ENCODE assay signal across 32 cellular contexts in genomic region chr22:45912910-45913309, GRCh38.
"Had no signal": no experiment of that assay in that cellular context is flagged by ENCODE, and none has a peak within 500 bp of the region (broad histone marks: within the 10 kb centered on the region; RNA-seq: fewer than 3 reads in every experiment).

No MANE protein-coding gene starts in this region.

- DNase-seq: activated CD4-positive, alpha-beta memory T cell treated with anti-CD3 and anti-CD28 coated beads, Interleukin-2, amount 10 ng/mL, durations not matched to agents 7 days and 5 days; activated CD4-positive, alpha-beta T cell treated with anti-CD3 and anti-CD28 coated beads for 1 hour; activated CD4-positive, alpha-beta T cell treated with anti-CD3 and anti-CD28 coated beads for 48 hours; activated CD4-positive, CD25-positive, alpha-beta regulatory T cell; activated CD8-positive, alpha-beta memory T cell treated with anti-CD3 and anti-CD28 coated beads for 24 hours; activated CD8-positive, alpha-beta memory T cell treated with anti-CD3 and anti-CD28 coated beads, Interleukin-2, amount 10 ng/mL, durations not matched to agents 7 days and 5 days; activated CD8-positive, alpha-beta memory T cell treated with anti-CD3 and anti-CD28 coated beads, Interleukin-2, amount 50 U/mL, for 48 hours; activated effector memory CD4-positive, alpha-beta T cell treated with Interleukin-2 at 50 U/mL for 16 hours; activated naive CD4-positive, alpha-beta T cell treated with anti-CD3 and anti-CD28 coated beads, Interleukin-2, amount 10 ng/mL, durations not matched to agents 7 days and 5 days; activated naive CD8-positive, alpha-beta T cell treated with anti-CD3 and anti-CD28 coated beads, Interleukin-2, amount 50 U/mL, for 24 hours; activated T-cell treated with anti-CD3 and anti-CD28 coated beads, Interleukin-2, amount 50 U/mL, for 48 hours; anterior cingulate cortex; central memory CD4-positive, alpha-beta T cell; MM.1S; NCI-H1436 treated with DMSO at 0.1 percent for 48 hours; NCI-H1694 treated with DMSO at 0.1 percent for 48 hours; NCI-H2029; NCI-H446; NCI-H510A treated with DMSO at 0.1 percent for 48 hours; NCI-H526 treated with DMSO at 0.1 percent for 48 hours; NCI-H82; NK-92 treated with Interleukin-12 subunit alpha and Interleukin-12 subunit beta, amount 100 ng/mL, for 24 hours; PC-3; Right ventricle myocardium superior; SW 1271; T-helper 1 cell; T1000; WERI-Rb-1 had no signal

- H3K36me3 Mint-ChIP-seq: activated CD8-positive, alpha-beta memory T cell treated with anti-CD3 and anti-CD28 coated beads, Interleukin-2, amount 10 ng/mL, durations not matched to agents 7 days and 5 days; activated naive CD4-positive, alpha-beta T cell treated with anti-CD3 and anti-CD28 coated beads, Interleukin-2, amount 10 ng/mL, durations not matched to agents 7 days and 5 days; brain had no signal

- ATAC-seq: activated CD8-positive, alpha-beta memory T cell treated with anti-CD3 and anti-CD28 coated beads, Interleukin-2, amount 10 ng/mL, durations not matched to agents 7 days and 5 days; activated naive CD8-positive, alpha-beta T cell treated with anti-CD3 and anti-CD28 coated beads, Interleukin-2, amount 50 U/mL, for 24 hours; PC-3 had no signal

- FAIRE-seq: colon, RCC 7860 had no signal

- H3K36me3 ChIP-seq: WERI-Rb-1 had no signal

- H3K4me3 Mint-ChIP-seq: activated CD4-positive, alpha-beta memory T cell treated with anti-CD3 and anti-CD28 coated beads, Interleukin-2, amount 10 ng/mL, durations not matched to agents 7 days and 5 days; activated CD8-positive, alpha-beta memory T cell treated with anti-CD3 and anti-CD28 coated beads, Interleukin-2, amount 10 ng/mL, durations not matched to agents 7 days and 5 days; activated naive CD4-positive, alpha-beta T cell treated with anti-CD3 and anti-CD28 coated beads, Interleukin-2, amount 10 ng/mL, durations not matched to agents 7 days and 5 days; activated naive CD8-positive, alpha-beta T cell; activated naive CD8-positive, alpha-beta T cell treated with anti-CD3 and anti-CD28 coated beads, Interleukin-2, amount 50 U/mL, for 24 hours; brain had no signal

- H3K4me1 Mint-ChIP-seq: activated CD4-positive, alpha-beta memory T cell treated with anti-CD3 and anti-CD28 coated beads, Interleukin-2, amount 10 ng/mL, durations not matched to agents 7 days and 5 days; activated CD8-positive, alpha-beta memory T cell treated with anti-CD3 and anti-CD28 coated beads, Interleukin-2, amount 10 ng/mL, durations not matched to agents 7 days and 5 days; activated naive CD4-positive, alpha-beta T cell treated with anti-CD3 and anti-CD28 coated beads, Interleukin-2, amount 10 ng/mL, durations not matched to agents 7 days and 5 days; activated naive CD8-positive, alpha-beta T cell treated with anti-CD3 and anti-CD28 coated beads, Interleukin-2, amount 50 U/mL, for 24 hours had no signal

- H3K27me3 Mint-ChIP-seq: activated CD4-positive, alpha-beta memory T cell treated with anti-CD3 and anti-CD28 coated beads, Interleukin-2, amount 10 ng/mL, durations not matched to agents 7 days and 5 days; activated CD8-positive, alpha-beta memory T cell treated with anti-CD3 and anti-CD28 coated beads, Interleukin-2, amount 10 ng/mL, durations not matched to agents 7 days and 5 days had no signal

- H3K27ac Mint-ChIP-seq: activated CD4-positive, alpha-beta memory T cell treated with anti-CD3 and anti-CD28 coated beads, Interleukin-2, amount 10 ng/mL, durations not matched to agents 7 days and 5 days; activated CD8-positive, alpha-beta memory T cell treated with anti-CD3 and anti-CD28 coated beads, Interleukin-2, amount 10 ng/mL, durations not matched to agents 7 days and 5 days; activated naive CD4-positive, alpha-beta T cell treated with anti-CD3 and anti-CD28 coated beads, Interleukin-2, amount 10 ng/mL, durations not matched to agents 7 days and 5 days; activated naive CD8-positive, alpha-beta T cell; activated naive CD8-positive, alpha-beta T cell treated with anti-CD3 and anti-CD28 coated beads, Interleukin-2, amount 50 U/mL, for 24 hours had no signal

- H3K27ac ChIP-seq: WERI-Rb-1 had no signal
